In genomic region chr1:198775606-198776005, GRCh38 we compare ENCODE assay signal across 16 cellular contexts.
DNase-seq lines count a peak whose midpoint lies in the region; TF ChIP-seq lines count a peak whose summit lies in the region.
"Had no signal": no experiment of that assay in that cellular context is flagged by ENCODE, and none has a peak within 500 bp of the region (broad histone marks: within the 10 kb centered on the region; RNA-seq: fewer than 3 reads in every experiment).

No MANE protein-coding gene starts in this region.

- in situ Hi-C loops in transverse colon (cut with MboI; ENCODE audit: low pct_ligation_motif_present in 1 of 4, low pct_unique_long_range_greater_than_20kb in 1 of 4, low sequenced_read_pairs in 3 of 4) = no loop called here

- peak overlapping the region; percentile 98 for H3K27ac ChIP-seq in SK-N-MC
- H3K27ac ChIP-seq in transverse colon = peak overlapping the region in 2 of 4 donors; percentile 6 to 45

- peaks cover 0 to 12% (median 0%) of the 10 kb centered on the region in 4 donors for H3K4me1 ChIP-seq in transverse colon

- H3K9me3 Mint-ChIP-seq in HFFc6 = no peaks in the 10 kb centered on the region
- H3K9me3 Mint-ChIP-seq: activated naive CD8-positive, alpha-beta T cell treated with anti-CD3 and anti-CD28 coated beads, Interleukin-2, amount 10 ng/mL, durations not matched to agents 7 days and 5 days; CD4-positive, alpha-beta memory T cell; naive thymus-derived CD8-positive, alpha-beta T cell had no signal

- peak overlapping the region; percentile 73 for H3K9ac ChIP-seq in SK-N-MC (ENCODE audit: insufficient read length)

- peak overlapping the region; percentile 51 for H3K27ac Mint-ChIP-seq in HFFc6
- H3K27ac Mint-ChIP-seq: activated naive CD8-positive, alpha-beta T cell treated with anti-CD3 and anti-CD28 coated beads, Interleukin-2, amount 10 ng/mL, durations not matched to agents 7 days and 5 days; CD4-positive, alpha-beta memory T cell had no signal

- peaks cover 30% of the 10 kb centered on the region for H3K4me1 Mint-ChIP-seq in HFFc6 (ENCODE audit: low read depth)

- WGBS in transverse colon (ENCODE audit: low coverage in 1 of 2), 2 donors = 83 to 95% methylated on average over 1 to 6 of the region's 6 CpGs

- no peaks in the 10 kb centered on the region for H3K36me3 Mint-ChIP-seq in HFFc6 (ENCODE audit: low read depth)
- H3K36me3 Mint-ChIP-seq: activated naive CD8-positive, alpha-beta T cell treated with anti-CD3 and anti-CD28 coated beads, Interleukin-2, amount 10 ng/mL, durations not matched to agents 7 days and 5 days; CD4-positive, alpha-beta memory T cell; naive thymus-derived CD8-positive, alpha-beta T cell had no signal

- DNase-seq in HFFc6 (no peak), SK-N-MC (ENCODE audit: low read depth, low spot score) (no peak), fibroblast of pulmonary artery (ENCODE audit: low read depth) (peak; percentile 42), skeletal muscle cell (ENCODE audit: low read depth) (peak; percentile 53), cortex of kidney (lab: John Stamatoyannopoulos, UW) (no peak), AG20443 (ENCODE audit: low spot score) (no peak), transverse colon (no peak), mesenteric fat pad (ENCODE audit: low spot score) (no peak)
- DNase-seq: activated CD8-positive, alpha-beta memory T cell treated with anti-CD3 and anti-CD28 coated beads, Interleukin-2, amount 50 U/mL, for 48 hours; activated naive CD8-positive, alpha-beta T cell treated with anti-CD3 and anti-CD28 coated beads, Interleukin-2, amount 10 ng/mL, durations not matched to agents 7 days and 5 days; CD4-positive, alpha-beta memory T cell; effector memory CD4-positive, alpha-beta T cell; KG1; naive thymus-derived CD8-positive, alpha-beta T cell; NCI-H2081 treated with DMSO at 0.1 percent for 48 hours; stimulated activated CD8-positive, alpha-beta memory T cell treated with anti-CD3 and anti-CD28 coated beads, Interleukin-4, amount 100 ng/mL, for 48 hours had no signal

- H3K9me3 ChIP-seq in SK-N-MC (ENCODE audit: low read depth, low read length) (no peaks in the 10 kb centered on the region; the same call in 1 of the 2 replicates), transverse colon (no peaks in the 10 kb centered on the region)

- H3K4me3 ChIP-seq in SK-N-MC (no peak overlapping the region), fibroblast of pulmonary artery (replicated peaks; ENCODE audit: low read depth, low read length) (no peak overlapping the region), skeletal muscle cell (ENCODE audit: low read depth, low read length) (no peak overlapping the region), transverse colon (no peak overlapping the region)

- no peak overlapping the region for H3K4me3 Mint-ChIP-seq in HFFc6
- H3K4me3 Mint-ChIP-seq: activated naive CD8-positive, alpha-beta T cell treated with anti-CD3 and anti-CD28 coated beads, Interleukin-2, amount 10 ng/mL, durations not matched to agents 7 days and 5 days; CD4-positive, alpha-beta memory T cell; naive thymus-derived CD8-positive, alpha-beta T cell had no signal

- intact Hi-C loops in transverse colon (cut with DNase I; ENCODE audit: low total_unique reads) = no loop called here

- no peak for TF ChIP-seq POLR2A in transverse colon (IDR thresholded peaks at IDR 0.05)

- no peaks in the 10 kb centered on the region for H3K27me3 ChIP-seq in transverse colon

- peaks cover 3% of the 10 kb centered on the region; the same call in 1 of the 2 replicates for H3K36me3 ChIP-seq in SK-N-MC (ENCODE audit: insufficient read depth, low read length)
- no peaks in the 10 kb centered on the region for H3K36me3 ChIP-seq in transverse colon

- no peak for TF ChIP-seq EP300 in transverse colon (IDR thresholded peaks at IDR 0.05; ENCODE audit: low read depth)

- H3K27me3 Mint-ChIP-seq in HFFc6 (ENCODE audit: insufficient read depth) = no peaks in the 10 kb centered on the region; the same call in 1 of the 2 replicates
- H3K27me3 Mint-ChIP-seq: activated naive CD8-positive, alpha-beta T cell treated with anti-CD3 and anti-CD28 coated beads, Interleukin-2, amount 10 ng/mL, durations not matched to agents 7 days and 5 days had no signal

- TF ChIP-seq CTCF in HFFc6 (IDR thresholded peaks at IDR 0.05) (no peak), fibroblast of pulmonary artery (IDR thresholded peaks at IDR 0.05; ENCODE audit: low read length, missing control alignments) (no peak), transverse colon (IDR thresholded peaks at IDR 0.05) (no peak)

Comparison
In these comparisons a context has a peak if more than half of its experiments do, and no peak if none do; other contexts are left out.
1. DNase-seq: peak in fibroblast of pulmonary artery (single experiment) and skeletal muscle cell (single experiment); none in HFFc6 (single experiment), SK-N-MC (single experiment), cortex of kidney (single experiment), AG20443 (single experiment), transverse colon (single experiment) and mesenteric fat pad (single experiment).